ENCODE assay signal across 28 cellular contexts in the genomic region with DNA sequence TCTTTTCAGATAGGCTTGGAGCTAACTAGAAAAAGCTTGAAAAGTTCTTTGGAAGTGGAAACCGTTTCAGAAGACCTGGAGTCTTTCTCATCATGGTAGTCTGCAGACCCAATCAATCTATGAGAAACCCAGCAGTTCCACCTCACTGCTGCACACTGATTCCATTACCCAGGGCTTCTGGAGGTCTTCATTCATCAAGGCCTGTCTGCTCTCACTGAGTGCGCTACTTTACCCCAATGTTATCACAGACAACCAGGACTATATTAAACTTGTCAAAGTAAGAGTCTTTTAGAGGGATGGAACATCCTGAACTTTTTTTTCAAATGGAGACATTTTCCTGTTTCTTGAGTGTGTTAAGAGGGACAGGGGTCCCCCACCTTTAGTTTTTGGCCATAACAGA.
"Had no signal": no experiment of that assay in that cellular context is flagged by ENCODE, and none has a peak within 500 bp of the region (broad histone marks: within the 10 kb centered on the region; RNA-seq: fewer than 3 reads in every experiment).

No MANE protein-coding gene starts in this region.

- H3K9me3 ChIP-seq: body of pancreas, colonic mucosa, gastrocnemius medialis had no signal

- H3K36me3 Mint-ChIP-seq: activated CD4-positive, alpha-beta memory T cell treated with anti-CD3 and anti-CD28 coated beads for 36 hours; activated CD8-positive, alpha-beta memory T cell treated with anti-CD3 and anti-CD28 coated beads, Interleukin-2, amount 10 ng/mL, durations not matched to agents 7 days and 5 days; activated naive CD4-positive, alpha-beta T cell treated with anti-CD3 and anti-CD28 coated beads, Interleukin-2, amount 10 ng/mL, durations not matched to agents 7 days and 5 days; activated naive CD4-positive, alpha-beta T cell treated with anti-CD3 and anti-CD28 coated beads, Interleukin-2, amount 50 U/mL, for 72 hours; activated naive CD8-positive, alpha-beta T cell treated with anti-CD3 and anti-CD28 coated beads, Interleukin-2, amount 10 ng/mL, durations not matched to agents 7 days and 5 days had no signal

- H3K4me3 Mint-ChIP-seq: activated CD4-positive, alpha-beta memory T cell treated with anti-CD3 and anti-CD28 coated beads for 36 hours; activated CD4-positive, alpha-beta T cell treated with anti-CD3 and anti-CD28 coated beads for 36 hours; activated CD4-positive, alpha-beta T cell treated with anti-CD3 and anti-CD28 coated beads, Interleukin-2, amount 10 ng/mL, durations not matched to agents 24 days and 14 days; activated CD8-positive, alpha-beta memory T cell treated with anti-CD3 and anti-CD28 coated beads, Interleukin-2, amount 10 ng/mL, durations not matched to agents 7 days and 5 days; activated CD8-positive, alpha-beta T cell treated with anti-CD3 and anti-CD28 coated beads, Interleukin-2, amount 10 ng/mL, durations not matched to agents 7 days and 5 days; activated naive CD4-positive, alpha-beta T cell treated with anti-CD3 and anti-CD28 coated beads, Interleukin-2, amount 10 ng/mL, durations not matched to agents 7 days and 5 days; activated naive CD8-positive, alpha-beta T cell treated with anti-CD3 and anti-CD28 coated beads, Interleukin-2, amount 10 ng/mL, durations not matched to agents 7 days and 5 days; activated T-cell treated with anti-CD3 and anti-CD28 coated beads, Interleukin-2, amount 50 U/mL, for 24 hours; activated T-cell treated with anti-CD3 and anti-CD28 coated beads, Interleukin-2, amount 50 U/mL, for 72 hours had no signal

- DNase-seq: activated CD4-positive, alpha-beta memory T cell treated with anti-CD3 and anti-CD28 coated beads for 36 hours; activated CD4-positive, alpha-beta T cell treated with anti-CD3 and anti-CD28 coated beads for 36 hours; activated CD4-positive, alpha-beta T cell treated with anti-CD3 and anti-CD28 coated beads, Interleukin-2, amount 10 ng/mL, durations not matched to agents 24 days and 14 days; activated CD4-positive, CD25-positive, alpha-beta regulatory T cell; activated CD4-positive, CD25-positive, alpha-beta regulatory T cell treated with anti-CD3 and anti-CD28 coated beads, Interleukin-2, amount 50 U/mL, for 72 hours; activated CD8-positive, alpha-beta memory T cell treated with anti-CD3 and anti-CD28 coated beads, Interleukin-2, amount 10 ng/mL, durations not matched to agents 7 days and 5 days; activated CD8-positive, alpha-beta memory T cell treated with anti-CD3 and anti-CD28 coated beads, Interleukin-2, amount 50 U/mL, for 4 hours; activated CD8-positive, alpha-beta T cell treated with anti-CD3 and anti-CD28 coated beads, Interleukin-2, amount 10 ng/mL, durations not matched to agents 7 days and 5 days; activated gamma-delta T cell; activated naive CD4-positive, alpha-beta T cell; activated naive CD4-positive, alpha-beta T cell treated with anti-CD3 and anti-CD28 coated beads, Interleukin-2, amount 10 ng/mL, durations not matched to agents 7 days and 5 days; activated naive CD8-positive, alpha-beta T cell treated with anti-CD3 and anti-CD28 coated beads, Interleukin-2, amount 10 ng/mL, durations not matched to agents 7 days and 5 days; activated T-cell treated with anti-CD3 and anti-CD28 coated beads, Interleukin-2, amount 50 U/mL, for 24 hours; activated T-cell treated with anti-CD3 and anti-CD28 coated beads, Interleukin-2, amount 50 U/mL, for 72 hours; body of pancreas; central memory CD4-positive, alpha-beta T cell; cerebellar nuclear complex; colonic mucosa; effector CD8-positive, alpha-beta T cell; foreskin keratinocyte; gastrocnemius medialis; glutamatergic neuron; heart right ventricle; T-helper 2 cell had no signal

- H3K27ac ChIP-seq: body of pancreas, colonic mucosa, epithelial cell of prostate, foreskin keratinocyte, gastrocnemius medialis, heart right ventricle had no signal

- H3K27ac Mint-ChIP-seq: activated CD4-positive, alpha-beta memory T cell treated with anti-CD3 and anti-CD28 coated beads for 36 hours; activated CD4-positive, alpha-beta T cell treated with anti-CD3 and anti-CD28 coated beads for 36 hours; activated CD4-positive, alpha-beta T cell treated with anti-CD3 and anti-CD28 coated beads, Interleukin-2, amount 10 ng/mL, durations not matched to agents 24 days and 14 days; activated CD8-positive, alpha-beta memory T cell treated with anti-CD3 and anti-CD28 coated beads, Interleukin-2, amount 10 ng/mL, durations not matched to agents 7 days and 5 days; activated CD8-positive, alpha-beta T cell treated with anti-CD3 and anti-CD28 coated beads, Interleukin-2, amount 10 ng/mL, durations not matched to agents 7 days and 5 days; activated naive CD4-positive, alpha-beta T cell treated with anti-CD3 and anti-CD28 coated beads, Interleukin-2, amount 10 ng/mL, durations not matched to agents 7 days and 5 days; activated naive CD4-positive, alpha-beta T cell treated with anti-CD3 and anti-CD28 coated beads, Interleukin-2, amount 50 U/mL, for 72 hours; activated naive CD8-positive, alpha-beta T cell treated with anti-CD3 and anti-CD28 coated beads, Interleukin-2, amount 10 ng/mL, durations not matched to agents 7 days and 5 days; activated T-cell treated with anti-CD3 and anti-CD28 coated beads, Interleukin-2, amount 50 U/mL, for 24 hours; activated T-cell treated with anti-CD3 and anti-CD28 coated beads, Interleukin-2, amount 50 U/mL, for 72 hours had no signal

- H3K4me1 Mint-ChIP-seq: activated CD4-positive, alpha-beta T cell treated with anti-CD3 and anti-CD28 coated beads for 36 hours; activated CD4-positive, alpha-beta T cell treated with anti-CD3 and anti-CD28 coated beads, Interleukin-2, amount 10 ng/mL, durations not matched to agents 24 days and 14 days; activated CD8-positive, alpha-beta memory T cell treated with anti-CD3 and anti-CD28 coated beads, Interleukin-2, amount 10 ng/mL, durations not matched to agents 7 days and 5 days; activated naive CD4-positive, alpha-beta T cell treated with anti-CD3 and anti-CD28 coated beads, Interleukin-2, amount 10 ng/mL, durations not matched to agents 7 days and 5 days; activated naive CD8-positive, alpha-beta T cell treated with anti-CD3 and anti-CD28 coated beads, Interleukin-2, amount 10 ng/mL, durations not matched to agents 7 days and 5 days had no signal

- ATAC-seq: activated CD4-positive, alpha-beta T cell treated with anti-CD3 and anti-CD28 coated beads for 36 hours; activated CD8-positive, alpha-beta memory T cell treated with anti-CD3 and anti-CD28 coated beads, Interleukin-2, amount 10 ng/mL, durations not matched to agents 7 days and 5 days; activated CD8-positive, alpha-beta T cell treated with anti-CD3 and anti-CD28 coated beads, Interleukin-2, amount 10 ng/mL, durations not matched to agents 7 days and 5 days; activated naive CD4-positive, alpha-beta T cell treated with anti-CD3 and anti-CD28 coated beads, Interleukin-2, amount 50 U/mL, for 72 hours; activated T-cell treated with anti-CD3 and anti-CD28 coated beads, Interleukin-2, amount 50 U/mL, for 72 hours; body of pancreas; foreskin keratinocyte; gastrocnemius medialis had no signal

- H3K27me3 ChIP-seq: body of pancreas, colonic mucosa, gastrocnemius medialis, heart right ventricle had no signal

- H3K36me3 ChIP-seq: colonic mucosa, gastrocnemius medialis, heart right ventricle had no signal

- H3K4me1 ChIP-seq: body of pancreas, colonic mucosa, foreskin keratinocyte, gastrocnemius medialis had no signal

- H3K9me3 Mint-ChIP-seq: activated naive CD4-positive, alpha-beta T cell treated with anti-CD3 and anti-CD28 coated beads, Interleukin-2, amount 10 ng/mL, durations not matched to agents 7 days and 5 days; activated naive CD8-positive, alpha-beta T cell treated with anti-CD3 and anti-CD28 coated beads, Interleukin-2, amount 10 ng/mL, durations not matched to agents 7 days and 5 days had no signal

- H3K27me3 Mint-ChIP-seq: activated naive CD8-positive, alpha-beta T cell treated with anti-CD3 and anti-CD28 coated beads, Interleukin-2, amount 10 ng/mL, durations not matched to agents 7 days and 5 days had no signal

- H3K4me3 ChIP-seq: body of pancreas, colonic mucosa, gastrocnemius medialis, heart right ventricle had no signal

- FAIRE-seq: endometrium, endothelial cell of umbilical vein had no signal
